In genomic region chr13:70622785-70623184, GRCh38 we compare ENCODE assay signal across 22 cellular contexts.
DNase-seq lines count a peak whose midpoint lies in the region; ATAC-seq and TF ChIP-seq lines count a peak whose summit lies in the region.
"Had no signal": no experiment of that assay in that cellular context is flagged by ENCODE, and none has a peak within 500 bp of the region (broad histone marks: within the 10 kb centered on the region; RNA-seq: fewer than 3 reads in every experiment).

No MANE protein-coding gene starts in this region.

- H3K4me1 Mint-ChIP-seq in neural progenitor cell, result peaks cover 3% of the 10 kb centered on the region
- no peaks in the 10 kb centered on the region for H3K4me1 Mint-ChIP-seq in activated naive CD8-positive, alpha-beta T cell treated with anti-CD3 and anti-CD28 coated beads, Interleukin-2, amount 50 U/mL, for 24 hours

- no peak overlapping the region for H3K27ac ChIP-seq in neural progenitor cell
- H3K27ac ChIP-seq: BLaER1 treated with 17β-estradiol and CSF1 and Interleukin-3, amounts not matched to agents 10 nM and 100 nM; HL-60 had no signal

- TF ChIP-seq CTCF in neural progenitor cell (IDR thresholded peaks at IDR 0.05), result no peak

- no peaks in the 10 kb centered on the region for H3K27me3 ChIP-seq in neural progenitor cell
- H3K27me3 ChIP-seq: BLaER1 treated with 17β-estradiol and CSF1 and Interleukin-3, amounts not matched to agents 10 nM and 100 nM had no signal

- H3K9me3 Mint-ChIP-seq in neural progenitor cell, result no peaks in the 10 kb centered on the region
- no peaks in the 10 kb centered on the region for H3K9me3 Mint-ChIP-seq in activated naive CD8-positive, alpha-beta T cell treated with anti-CD3 and anti-CD28 coated beads, Interleukin-2, amount 50 U/mL, for 24 hours
- H3K9me3 Mint-ChIP-seq: HFFc6 had no signal

- H3K4me3 ChIP-seq in neural progenitor cell, result no peak overlapping the region
- H3K4me3 ChIP-seq: BLaER1 treated with 17β-estradiol and CSF1 and Interleukin-3, amounts not matched to agents 10 nM and 100 nM; K562 had no signal

- H3K4me3 Mint-ChIP-seq in neural progenitor cell, result no peak overlapping the region
- no peak overlapping the region for H3K4me3 Mint-ChIP-seq in activated naive CD8-positive, alpha-beta T cell treated with anti-CD3 and anti-CD28 coated beads, Interleukin-2, amount 50 U/mL, for 24 hours
- H3K4me3 Mint-ChIP-seq: CD8-positive, alpha-beta T cell; HFFc6 had no signal

- DNase-seq in SK-MEL-5 (ENCODE audit: low read depth, low spot score), result peak; percentile 4
- DNase-seq in neural progenitor cell (ENCODE audit: low spot score), result peak; percentile 37
- no peak for DNase-seq in activated naive CD8-positive, alpha-beta T cell treated with anti-CD3 and anti-CD28 coated beads, Interleukin-2, amount 50 U/mL, for 24 hours
- no peak for DNase-seq in dermis blood vessel endothelial cell
- DNase-seq in NCI-H2081 treated with DMSO at 0.1 percent for 48 hours (lab: John Stamatoyannopoulos, UW), result no peak
- DNase-seq: CD8-positive, alpha-beta T cell; GF-D8; H7; HFFc6; MM.1S; NCI-H1092; NCI-H1436; NCI-H2029; NCI-H226; NCI-H510A treated with DMSO at 0.1 percent for 48 hours had no signal

- H2AFZ ChIP-seq in neural progenitor cell (replicated peaks), result no peak overlapping the region

- H3F3A ChIP-seq in neural progenitor cell (ENCODE audit: low read depth), result no peaks in the 10 kb centered on the region

- H3K4me1 ChIP-seq in neural progenitor cell, result no peaks in the 10 kb centered on the region
- H3K4me1 ChIP-seq: BLaER1 treated with 17β-estradiol and CSF1 and Interleukin-3, amounts not matched to agents 10 nM and 100 nM had no signal

- H3K9ac ChIP-seq in neural progenitor cell, result no peak overlapping the region
- H3K9ac ChIP-seq: BLaER1 treated with 17β-estradiol and CSF1 and Interleukin-3, amounts not matched to agents 10 nM and 100 nM had no signal

- no peaks in the 10 kb centered on the region for H3K79me2 ChIP-seq in neural progenitor cell (ENCODE audit: low read depth)

- no peaks in the 10 kb centered on the region for H3K27me3 Mint-ChIP-seq in neural progenitor cell (ENCODE audit: insufficient read depth, low read depth)
- H3K27me3 Mint-ChIP-seq in activated naive CD8-positive, alpha-beta T cell treated with anti-CD3 and anti-CD28 coated beads, Interleukin-2, amount 50 U/mL, for 24 hours, result no peaks in the 10 kb centered on the region

- no peak overlapping the region for H3K4me2 ChIP-seq in neural progenitor cell
- H3K4me2 ChIP-seq: BLaER1 treated with 17β-estradiol and CSF1 and Interleukin-3, amounts not matched to agents 10 nM and 100 nM had no signal

- H3K36me3 Mint-ChIP-seq in neural progenitor cell, result no peaks in the 10 kb centered on the region
- no peaks in the 10 kb centered on the region for H3K36me3 Mint-ChIP-seq in activated naive CD8-positive, alpha-beta T cell treated with anti-CD3 and anti-CD28 coated beads, Interleukin-2, amount 50 U/mL, for 24 hours (ENCODE audit: low read depth)
- H3K36me3 Mint-ChIP-seq: CD8-positive, alpha-beta T cell had no signal

- H3K27ac Mint-ChIP-seq in neural progenitor cell, result peak overlapping the region; percentile 0
- no peak overlapping the region for H3K27ac Mint-ChIP-seq in activated naive CD8-positive, alpha-beta T cell treated with anti-CD3 and anti-CD28 coated beads, Interleukin-2, amount 50 U/mL, for 24 hours
- H3K27ac Mint-ChIP-seq: CD8-positive, alpha-beta T cell; HFFc6 had no signal

- no peaks in the 10 kb centered on the region for H3K36me3 ChIP-seq in neural progenitor cell
- H3K36me3 ChIP-seq: BLaER1 treated with 17β-estradiol and CSF1 and Interleukin-3, amounts not matched to agents 10 nM and 100 nM had no signal

- no peaks in the 10 kb centered on the region for H3K9me3 ChIP-seq in neural progenitor cell (ENCODE audit: low read depth)
- H3K9me3 ChIP-seq: BLaER1 treated with 17β-estradiol and CSF1 and Interleukin-3, amounts not matched to agents 10 nM and 100 nM had no signal

- ATAC-seq in GM21529 (IDR thresholded peaks at IDR 0.05; ENCODE audit: unreplicated experiment) (peak; percentile 24), GM19455 (IDR thresholded peaks at IDR 0.05; ENCODE audit: unreplicated experiment) (no peak)
- no peak for ATAC-seq in activated naive CD8-positive, alpha-beta T cell treated with anti-CD3 and anti-CD28 coated beads, Interleukin-2, amount 50 U/mL, for 24 hours
- ATAC-seq: CD8-positive, alpha-beta T cell; HepG2; K562; Panc1 had no signal

- no peaks in the 10 kb centered on the region for H4K20me1 ChIP-seq in neural progenitor cell (ENCODE audit: low read depth)
- H4K20me1 ChIP-seq: BLaER1 treated with 17β-estradiol and CSF1 and Interleukin-3, amounts not matched to agents 10 nM and 100 nM had no signal

- in situ Hi-C loops in SK-MEL-5 (cut with HindIII; ENCODE audit: low pct_unique_long_range_greater_than_20kb, low sequenced_read_pairs), result no loop called here

Comparison
In these comparisons a context has a peak if more than half of its experiments do, and no peak if none do; other contexts are left out.
1. DNase-seq: peak in SK-MEL-5 (single experiment) and neural progenitor cell (single experiment); none in activated naive CD8-positive, alpha-beta T cell treated with anti-CD3 and anti-CD28 coated beads, Interleukin-2, amount 50 U/mL, for 24 hours (single experiment), dermis blood vessel endothelial cell (single experiment) and NCI-H2081 treated with DMSO at 0.1 percent for 48 hours (single experiment).